In genomic region chr16:57062329-57062728, GRCh38 we compare ENCODE assay signal across 14 cellular contexts. TPM values are rescaled to one million over a fixed set of nuclear protein-coding genes. Genes with fewer than 3 reads are reported as not detected.
DNase-seq lines count a peak whose midpoint lies in the region; ATAC-seq and TF ChIP-seq lines count a peak whose summit lies in the region.
"Had no signal": no experiment of that assay in that cellular context is flagged by ENCODE, and none has a peak within 500 bp of the region (broad histone marks: within the 10 kb centered on the region; RNA-seq: fewer than 3 reads in every experiment).

No MANE protein-coding gene starts in this region.

- no peak overlapping the region for H2BK5ac ChIP-seq in IMR-90 (ENCODE audit: low read depth, low read length, poor library complexity, severe bottlenecking)

- H3K4me3 ChIP-seq in IMR-90 (ENCODE audit: insufficient read depth, low read depth, low read length): no peak overlapping the region
- no peak overlapping the region for H3K4me3 ChIP-seq in breast epithelium
- H3K4me3 ChIP-seq in GM23338: no peak overlapping the region

- H3K36me3 ChIP-seq in IMR-90 (ENCODE audit: control insufficient read depth, insufficient read depth, low read length) (peaks cover 14% of the 10 kb centered on the region; the same call in 1 of the 2 replicates), breast epithelium (no peaks in the 10 kb centered on the region), GM23338 (ENCODE audit: insufficient read depth) (no peaks in the 10 kb centered on the region)

- H2BK120ac ChIP-seq in IMR-90 (ENCODE audit: low read depth, low read length): no peak overlapping the region

- POLR2A ChIA-PET in IMR-90 (lab: Charles Lee; ENCODE audit: unreplicated experiment): no interaction called here

- peaks cover 3% of the 10 kb centered on the region for H3K4me1 ChIP-seq in IMR-90 (ENCODE audit: control insufficient read depth, insufficient read depth, low read length)
- no peaks in the 10 kb centered on the region for H3K4me1 ChIP-seq in breast epithelium
- H3K4me1 ChIP-seq in GM23338 (ENCODE audit: insufficient read depth): no peaks in the 10 kb centered on the region

- ATAC-seq in IMR-90 (ENCODE audit: low read depth) (no peak), sciatic nerve (peak; percentile 57), GM21576 (IDR thresholded peaks at IDR 0.05; ENCODE audit: unreplicated experiment) (no peak), GM23338 (no peak)

- H3K9me1 ChIP-seq in IMR-90 (ENCODE audit: insufficient read depth, low read length): peaks cover 3% of the 10 kb centered on the region; the same call in 1 of the 2 replicates

- no peaks in the 10 kb centered on the region for H3K79me2 ChIP-seq in GM23338 (replicated peaks; ENCODE audit: insufficient read depth)

- H3K9me3 Mint-ChIP-seq in glutamatergic neuron (ENCODE audit: unreplicated experiment) (peaks cover 6% of the 10 kb centered on the region), GM23338 (no peaks in the 10 kb centered on the region)
- H3K9me3 Mint-ChIP-seq: activated naive CD8-positive, alpha-beta T cell treated with anti-CD3 and anti-CD28 coated beads, Interleukin-2, amount 10 ng/mL, durations not matched to agents 7 days and 5 days; CD4-positive, alpha-beta T cell; stimulated activated naive CD8-positive, alpha-beta T cell treated with anti-CD3 and anti-CD28 coated beads, Interleukin-15, Interleukin-2, amounts not matched to agents 100 ng/mL and 50 ng/mL, for 24 hours had no signal

- H3K36me3 Mint-ChIP-seq in glutamatergic neuron (ENCODE audit: unreplicated experiment) (no peaks in the 10 kb centered on the region), GM23338 (ENCODE audit: low read depth) (no peaks in the 10 kb centered on the region)

- H3K27ac ChIP-seq in IMR-90 (ENCODE audit: insufficient read depth, low read length) (no peak overlapping the region), breast epithelium (peak overlapping the region in 1 of 2 donors; percentile 40), GM23338 (ENCODE audit: low read depth) (no peak overlapping the region)

- intact Hi-C loops in IMR-90 (cut with micrococcal nuclease): no loop called here
- intact Hi-C loops in sciatic nerve (cut with DNase I): no loop called here
- intact Hi-C loops in breast epithelium (cut with DNase I; ENCODE audit: low total_unique reads): no loop called here

- TF ChIP-seq POLR2A in IMR-90 (IDR thresholded peaks at IDR 0.05; ENCODE audit: low read depth, low read length) (no peak), breast epithelium (IDR thresholded peaks at IDR 0.05) (no peak)

- H4K20me1 ChIP-seq in IMR-90 (ENCODE audit: insufficient read depth, low read length): no peaks in the 10 kb centered on the region
- H4K20me1 ChIP-seq in GM23338 (replicated peaks; ENCODE audit: insufficient read depth): no peaks in the 10 kb centered on the region

- no peak overlapping the region for H4K5ac ChIP-seq in IMR-90 (ENCODE audit: low read depth, low read length)

- H3K4me1 Mint-ChIP-seq in glutamatergic neuron (ENCODE audit: low read depth, unreplicated experiment) (peaks cover 22% of the 10 kb centered on the region), GM23338 (no peaks in the 10 kb centered on the region)

- no peak overlapping the region for H2BK15ac ChIP-seq in IMR-90 (ENCODE audit: low read depth, low read length)

- H3K27me3 Mint-ChIP-seq in glutamatergic neuron (ENCODE audit: unreplicated experiment): peaks cover 6% of the 10 kb centered on the region
- peaks cover 8% of the 10 kb centered on the region for H3K27me3 Mint-ChIP-seq in GM23338 (ENCODE audit: insufficient read depth, low read depth, poor library complexity)
- H3K27me3 Mint-ChIP-seq: activated naive CD8-positive, alpha-beta T cell treated with anti-CD3 and anti-CD28 coated beads, Interleukin-2, amount 10 ng/mL, durations not matched to agents 7 days and 5 days; CD4-positive, alpha-beta T cell; stimulated activated naive CD8-positive, alpha-beta T cell treated with anti-CD3 and anti-CD28 coated beads, Interleukin-15, Interleukin-2, amounts not matched to agents 100 ng/mL and 50 ng/mL, for 24 hours had no signal

- H2BK20ac ChIP-seq in IMR-90 (ENCODE audit: low read depth, low read length): no peak overlapping the region

- no peaks in the 10 kb centered on the region for H3K9me2 ChIP-seq in GM23338 (ENCODE audit: insufficient read depth)

- dilution Hi-C loops in IMR-90 (cut with HindIII; ENCODE audit: low sequenced_read_pairs, unreplicated experiment): no loop called here

- H2AFZ ChIP-seq in IMR-90 (replicated peaks; ENCODE audit: low read length, poor library complexity): no peak overlapping the region
- H2AFZ ChIP-seq in GM23338: no peak overlapping the region

- H3K27ac Mint-ChIP-seq in glutamatergic neuron (ENCODE audit: unreplicated experiment) (peak overlapping the region; percentile 90), GM23338 (no peak overlapping the region)

- TF ChIP-seq RAD21 in IMR-90 (IDR thresholded peaks at IDR 0.05; ENCODE audit: low read length): no peak

- H4K8ac ChIP-seq in IMR-90 (ENCODE audit: low read depth in 2 of 2, low read length in 2 of 2): no peak overlapping the region

- H3F3A ChIP-seq in GM23338 (replicated peaks; ENCODE audit: low read depth): no peaks in the 10 kb centered on the region

- in situ Hi-C loops in IMR-90 (cut with MboI; ENCODE audit: low sequenced_read_pairs): no loop called here

- H3K23ac ChIP-seq in IMR-90 (ENCODE audit: low read depth, low read length): 0 out of 2 replicates have a peak overlapping the region, but pooled peaks have one; percentile 33

- no peaks in the 10 kb centered on the region for H3K9me3 ChIP-seq in IMR-90 (ENCODE audit: control insufficient read depth, insufficient read depth, low read length)
- H3K9me3 ChIP-seq in breast epithelium: no peaks in the 10 kb centered on the region

- TF ChIP-seq CTCF in IMR-90 (conservative IDR thresholded peaks at IDR 0.05; ENCODE audit: low read depth, low read length) (no peak), glutamatergic neuron (IDR thresholded peaks at IDR 0.05; ENCODE audit: partially characterized antibody, unreplicated experiment) (no peak), breast epithelium (IDR thresholded peaks at IDR 0.05) (no peak), GM23338 (conservative IDR thresholded peaks at IDR 0.05; ENCODE audit: low read depth in 2 of 2) (no peak)

- H3K4ac ChIP-seq in IMR-90 (ENCODE audit: low read depth, low read length): no peak overlapping the region

- H2AK9ac ChIP-seq in IMR-90 (replicated peaks; ENCODE audit: low read depth, low read length, poor library complexity): no peak overlapping the region

- no peaks in the 10 kb centered on the region for H3K79me1 ChIP-seq in IMR-90 (ENCODE audit: low read depth in 1 of 2, low read length in 2 of 2)

- DNase-seq in IMR-90 (no peak), SK-N-DZ (ENCODE audit: low spot score) (peak; percentile 86), glutamatergic neuron (no peak), sciatic nerve (ENCODE audit: low spot score) (no peak), breast epithelium (ENCODE audit: low spot score in 2 of 2) (no peak), NCI-H1048 (lab: John Stamatoyannopoulos, UW) (no peak), GM23338 (ENCODE audit: low spot score) (no peak)
- DNase-seq: activated naive CD8-positive, alpha-beta T cell treated with anti-CD3 and anti-CD28 coated beads, Interleukin-2, amount 10 ng/mL, durations not matched to agents 7 days and 5 days; CD4-positive, alpha-beta T cell; MM.1S; retina; stimulated activated CD4-positive, alpha-beta T cell treated with anti-CD3 and anti-CD28 coated beads, Interleukin-4, amount 100 ng/mL, for 4 hours had no signal

- H3K27me3 ChIP-seq in IMR-90 (ENCODE audit: control insufficient read depth, insufficient read depth, low read length): no peaks in the 10 kb centered on the region
- no peaks in the 10 kb centered on the region for H3K27me3 ChIP-seq in breast epithelium
- no peaks in the 10 kb centered on the region for H3K27me3 ChIP-seq in GM23338 (ENCODE audit: insufficient read depth)

- H3K18ac ChIP-seq in IMR-90 (ENCODE audit: low read depth, low read length): no peak overlapping the region

- no peak overlapping the region for H4K91ac ChIP-seq in IMR-90 (ENCODE audit: insufficient read depth, low read depth, low read length)

- no TSS peak for BruUV-seq in IMR-90 (replicated peaks; lab: Mats Ljungman, UMichigan)

- no peak overlapping the region for H3K4me3 Mint-ChIP-seq in glutamatergic neuron (ENCODE audit: unreplicated experiment)
- no peak overlapping the region for H3K4me3 Mint-ChIP-seq in GM23338
- H3K4me3 Mint-ChIP-seq: activated naive CD8-positive, alpha-beta T cell treated with anti-CD3 and anti-CD28 coated beads, Interleukin-2, amount 10 ng/mL, durations not matched to agents 7 days and 5 days; CD4-positive, alpha-beta T cell; stimulated activated naive CD8-positive, alpha-beta T cell treated with anti-CD3 and anti-CD28 coated beads, Interleukin-15, Interleukin-2, amounts not matched to agents 100 ng/mL and 50 ng/mL, for 24 hours had no signal

- no peak overlapping the region for H2AK5ac ChIP-seq in IMR-90 (ENCODE audit: low read depth, low read length)

- CTCF ChIA-PET in IMR-90 (lab: Yijun Ruan, JAX): no interaction called here

- no peak overlapping the region for H3K4me2 ChIP-seq in IMR-90 (ENCODE audit: low read depth, low read length)
- H3K4me2 ChIP-seq in GM23338: no peak overlapping the region

- no peak overlapping the region for H3K56ac ChIP-seq in IMR-90 (ENCODE audit: extremely low read depth, insufficient read depth, low read length)

- H3K14ac ChIP-seq in IMR-90 (replicated peaks; ENCODE audit: low read depth, low read length): 0 out of 2 replicates have a peak overlapping the region, but pooled peaks have one; percentile 15

- 59% methylated on average over 7 of the region's 8 CpGs; no CpG with 5 or more reads in 1 of the 2 experiments for WGBS in IMR-90 (ENCODE audit: extremely low coverage in 2 of 2, insufficient read length in 1 of 2), 2 experiments

- no peak overlapping the region for H3K9ac ChIP-seq in IMR-90 (ENCODE audit: low read depth, low read length)

TF ChIP-seq in GM23338, 12 proteins besides CTCF, POLR2A, EP300 and RAD21 (continues in another document):
- no peak for TF ChIP-seq JUNB (IDR thresholded peaks at IDR 0.05; ENCODE audit: unreplicated experiment)
- no peak for TF ChIP-seq ZNF114 (CRISPR knock-in tag; IDR thresholded peaks at IDR 0.05)

RNA-seq across cellular contexts. Expression of gene CPNE2, which starts 30.1 kb away (rescaled TPM):
- total RNA-seq in IMR-90 (2012; rRNA removed): 9.2 and 15.4 TPM in 2 replicates
- polyA plus RNA-seq in IMR-90 (2012; rRNA removed): 48.0 and 50.3 TPM in 2 replicates
- polyA plus RNA-seq in IMR-90 (2012; cell fraction: cytosol; rRNA removed): 23.4 and 53.6 TPM in 2 replicates
- polyA plus RNA-seq in IMR-90 (2012; cell fraction: nucleus; rRNA removed; ENCODE audit: low replicate concordance): 22.4 and 40.8 TPM in 2 replicates
- polyA plus RNA-seq in SK-N-DZ (2014; cell fraction: cytosol; rRNA removed): 44.8 and 47.5 TPM in 2 replicates
- 25.9 and 29.3 TPM in 2 replicates for polyA plus RNA-seq in SK-N-DZ (2014; cell fraction: nucleus; rRNA removed)
- total RNA-seq in glutamatergic neuron (ENCODE audit: unreplicated experiment): 3.4 TPM
- 44.7 TPM for total RNA-seq in sciatic nerve
- total RNA-seq in breast epithelium: 10 to 100 TPM; 13.9 to 56.5 (median 26.5) TPM
- total RNA-seq in GM23338 (2014; rRNA removed; shearing (Covaris generic)): 11.3 and 14.2 TPM in 2 replicates
- polyA plus RNA-seq in GM23338 (2016; fragmentation: Nextera tagmentation; extraction: Ambion mirVana): 7.1 and 9.5 TPM in 2 replicates
